9 cellular contexts compared by ENCODE assay signal in genomic region chr1:31753623-31754349, GRCh38. TPM values are rescaled to one million over a fixed set of nuclear protein-coding genes. Genes with fewer than 3 reads are reported as not detected.
A peak's percentile ranks its signal among the peaks of the same experiment; 100 is the strongest.
DNase-seq lines count a peak whose midpoint lies in the region; ATAC-seq and TF ChIP-seq lines count a peak whose summit lies in the region.
"Had no signal": no experiment of that assay in that cellular context is flagged by ENCODE, and none has a peak within 500 bp of the region (broad histone marks: within the 10 kb centered on the region; RNA-seq: fewer than 3 reads in every experiment).

No MANE protein-coding gene starts in this region.

- WGBS in transverse colon (ENCODE audit: low coverage in 1 of 2), 2 donors: 56% methylated on average over 10 of the region's 10 CpGs; no CpG with 5 or more reads in 1 of the 2 donors

- DNase-seq in NCI-H524 (lab: John Stamatoyannopoulos, UW) (peak; percentile 51 to 64), NCI-H524 treated with DMSO at 0.1 percent for 48 hours (lab: John Stamatoyannopoulos, UW) (no peak), hypothalamus (lab: John Stamatoyannopoulos, UW) (peak in 50 of 51 donors; percentile 36 to 95 (median 82)), transverse colon (peak; percentile 80), MV-4-11 (lab: John Stamatoyannopoulos, UW) (no peak), NCI-H187 treated with DMSO at 0.1 percent for 48 hours (lab: John Stamatoyannopoulos, UW) (no peak)

- in situ Hi-C loops in transverse colon (cut with MboI; ENCODE audit: low pct_ligation_motif_present in 1 of 4, low pct_unique_long_range_greater_than_20kb in 1 of 4, low sequenced_read_pairs in 3 of 4): no loop called here

- no peaks in the 10 kb centered on the region for H3K9me3 ChIP-seq in transverse colon

- no peaks in the 10 kb centered on the region for H3K36me3 ChIP-seq in transverse colon

- H3K27ac ChIP-seq in angular gyrus (ENCODE audit: low read depth, low read length) (peak overlapping the region; percentile 91), transverse colon (peak overlapping the region in 2 of 4 donors; percentile 21 to 35)

- peaks cover 12 to 16% (median 14%) of the 10 kb centered on the region in 4 donors for H3K4me1 ChIP-seq in transverse colon

- no peak for TF ChIP-seq CTCF in transverse colon (IDR thresholded peaks at IDR 0.05)

- TF ChIP-seq POLR2A in transverse colon (IDR thresholded peaks at IDR 0.05): no peak

- no peak for TF ChIP-seq EP300 in transverse colon (IDR thresholded peaks at IDR 0.05; ENCODE audit: low read depth)

- intact Hi-C loops in transverse colon (cut with DNase I; ENCODE audit: low total_unique reads): no loop called here

- H3K27me3 ChIP-seq in transverse colon: peaks cover 4% of the 10 kb centered on the region

- no peak overlapping the region for H3K4me3 ChIP-seq in transverse colon
- H3K4me3 ChIP-seq: lung had no signal

- no peak for ATAC-seq in GM21619 (IDR thresholded peaks at IDR 0.05; ENCODE audit: unreplicated experiment)

RNA-seq across cellular contexts. Expression of gene ADGRB2, which starts 10.4 kb away (rescaled TPM):
- total RNA-seq in transverse colon: 1 to 10 TPM in 2 of 4 donors, under 1 TPM in 1, not detected in 1; 0.55 to 4.2 (median 1.1) TPM

RNA-seq across cellular contexts. Expression of gene COL16A1, which starts 50.0 kb away (rescaled TPM):
- total RNA-seq in transverse colon: 100 to 1,000 TPM in 1 of 4 donors, 10 to 100 TPM in 3; 14.3 to 135 (median 40.1) TPM

Comparison
In these comparisons a context has a peak if more than half of its experiments do, and no peak if none do; other contexts are left out.
1. DNase-seq: peak in NCI-H524 (2 of 2), hypothalamus (50 of 51) and transverse colon (single experiment); none in NCI-H524 treated with DMSO at 0.1 percent for 48 hours (single experiment), MV-4-11 (single experiment) and NCI-H187 treated with DMSO at 0.1 percent for 48 hours (single experiment).